Comparison of ENCODE assay signal across 21 cellular contexts in genomic region chr17:40936976-40937375, GRCh38. TPM values are rescaled to one million over a fixed set of nuclear protein-coding genes. Genes with fewer than 3 reads are reported as not detected.
DNase-seq lines count a peak whose midpoint lies in the region; ATAC-seq and TF ChIP-seq lines count a peak whose summit lies in the region.
"Had no signal": no experiment of that assay in that cellular context is flagged by ENCODE, and none has a peak within 500 bp of the region (broad histone marks: within the 10 kb centered on the region; RNA-seq: fewer than 3 reads in every experiment).

No MANE protein-coding gene starts in this region.

- TF ChIP-seq CTCF in IMR-90 (conservative IDR thresholded peaks at IDR 0.05; ENCODE audit: low read depth, low read length) (no peak), endodermal cell (conservative IDR thresholded peaks at IDR 0.05) (no peak), mucosa of descending colon (IDR thresholded peaks at IDR 0.05) (no peak), smooth muscle cell (IDR thresholded peaks at IDR 0.05; ENCODE audit: borderline replicate concordance, insufficient read depth, poor library complexity, severe bottlenecking) (no peak)

- intact Hi-C loops in IMR-90 (cut with micrococcal nuclease) (no loop called here), mucosa of descending colon (cut with DNase I, micrococcal nuclease) (no loop called here)

- H3K4me2 ChIP-seq in IMR-90 (ENCODE audit: low read depth, low read length): no peak overlapping the region
- H3K4me2 ChIP-seq in smooth muscle cell: no peak overlapping the region

- no peaks in the 10 kb centered on the region for H3K36me3 Mint-ChIP-seq in endodermal cell (ENCODE audit: low read depth)
- H3K36me3 Mint-ChIP-seq: CD4-positive, CD25-positive, alpha-beta regulatory T cell; naive B cell; stimulated activated naive B cell treated with anti-CD40 and anti-IgM and Interleukin-4, amounts not matched to agents 10 μg/mL and 1 μg/mL and 100 μg/mL, for 72 hours had no signal

- no peak overlapping the region for H2AK5ac ChIP-seq in IMR-90 (ENCODE audit: low read depth, low read length)

- H3K9me3 ChIP-seq in IMR-90 (ENCODE audit: control insufficient read depth, insufficient read depth, low read length): no peaks in the 10 kb centered on the region
- H3K9me3 ChIP-seq in endodermal cell (ENCODE audit: control insufficient read depth, low read length): no peaks in the 10 kb centered on the region
- H3K9me3 ChIP-seq in mucosa of descending colon: no peaks in the 10 kb centered on the region
- H3K9me3 ChIP-seq in smooth muscle cell (replicated peaks; ENCODE audit: low read depth): no peaks in the 10 kb centered on the region
- H3K9me3 ChIP-seq: gastrocnemius medialis had no signal

- H4K20me1 ChIP-seq in IMR-90 (ENCODE audit: insufficient read depth, low read length): no peaks in the 10 kb centered on the region
- no peaks in the 10 kb centered on the region for H4K20me1 ChIP-seq in smooth muscle cell (ENCODE audit: low read depth)

- no peak overlapping the region for H3K23ac ChIP-seq in IMR-90 (ENCODE audit: low read depth, low read length)

- CTCF ChIA-PET in IMR-90 (lab: Yijun Ruan, JAX): no interaction called here

- no peak overlapping the region for H2BK120ac ChIP-seq in IMR-90 (ENCODE audit: low read depth, low read length)

- no peaks in the 10 kb centered on the region for H3K79me1 ChIP-seq in IMR-90 (ENCODE audit: low read depth in 1 of 2, low read length in 2 of 2)

- peak overlapping the region; percentile 39; the same call in 1 of the 3 replicates for H2BK15ac ChIP-seq in IMR-90 (ENCODE audit: low read depth, low read length)

- H4K91ac ChIP-seq in IMR-90 (ENCODE audit: insufficient read depth, low read depth, low read length): no peak overlapping the region

- peaks cover 49% of the 10 kb centered on the region for H3K27me3 Mint-ChIP-seq in endodermal cell (ENCODE audit: insufficient read depth)

- no peak overlapping the region for H3K9ac ChIP-seq in IMR-90 (ENCODE audit: low read depth, low read length)
- no peak overlapping the region for H3K9ac ChIP-seq in endodermal cell (ENCODE audit: extremely low read depth, low read length, poor library complexity, severe bottlenecking)
- peak overlapping the region; percentile 6 for H3K9ac ChIP-seq in smooth muscle cell (ENCODE audit: low read depth)

- H3K9me3 Mint-ChIP-seq in endodermal cell: no peaks in the 10 kb centered on the region
- H3K9me3 Mint-ChIP-seq: activated naive CD4-positive, alpha-beta T cell treated with anti-CD3 and anti-CD28 coated beads for 36 hours; naive B cell; stimulated activated naive B cell treated with anti-CD40 and anti-IgM and Interleukin-4, amounts not matched to agents 10 μg/mL and 1 μg/mL and 100 μg/mL, for 72 hours had no signal

- H3K36me3 ChIP-seq in IMR-90 (ENCODE audit: control insufficient read depth, insufficient read depth, low read length) (no peaks in the 10 kb centered on the region), endodermal cell (ENCODE audit: control insufficient read depth, insufficient read depth, low read length) (no peaks in the 10 kb centered on the region), mucosa of descending colon (ENCODE audit: low read depth) (no peaks in the 10 kb centered on the region), smooth muscle cell (ENCODE audit: low read depth) (no peaks in the 10 kb centered on the region)
- H3K36me3 ChIP-seq: gastrocnemius medialis had no signal

- H4K8ac ChIP-seq in IMR-90 (ENCODE audit: low read depth in 2 of 2, low read length in 2 of 2): no peak overlapping the region

- H3K4ac ChIP-seq in IMR-90 (ENCODE audit: low read depth, low read length): no peak overlapping the region

- H3K4me3 ChIP-seq in IMR-90 (ENCODE audit: insufficient read depth, low read depth, low read length) (no peak overlapping the region), endodermal cell (ENCODE audit: low read length) (no peak overlapping the region), mucosa of descending colon (no peak overlapping the region), smooth muscle cell (no peak overlapping the region)
- H3K4me3 ChIP-seq: dorsolateral prefrontal cortex had no signal

- H2AK9ac ChIP-seq in IMR-90 (replicated peaks; ENCODE audit: low read depth, low read length, poor library complexity): no peak overlapping the region

- no peak overlapping the region for H3K14ac ChIP-seq in IMR-90 (replicated peaks; ENCODE audit: low read depth, low read length)

- H3K4me1 Mint-ChIP-seq in endodermal cell: peaks cover 13% of the 10 kb centered on the region
- H3K4me1 Mint-ChIP-seq: naive B cell had no signal

- H3K4me1 ChIP-seq in IMR-90 (ENCODE audit: control insufficient read depth, insufficient read depth, low read length) (peaks cover 2% of the 10 kb centered on the region; the same call in 1 of the 2 replicates), endodermal cell (ENCODE audit: control insufficient read depth, insufficient read depth, low read length) (no peaks in the 10 kb centered on the region), mucosa of descending colon (ENCODE audit: low read depth) (no peaks in the 10 kb centered on the region), smooth muscle cell (ENCODE audit: low read depth) (peaks cover 24% of the 10 kb centered on the region)

- no peaks in the 10 kb centered on the region for H3K79me2 ChIP-seq in smooth muscle cell (ENCODE audit: low read depth)

- dilution Hi-C loops in IMR-90 (cut with HindIII; ENCODE audit: low sequenced_read_pairs, unreplicated experiment): no loop called here

- no peak overlapping the region for H3K27ac ChIP-seq in IMR-90 (ENCODE audit: insufficient read depth, low read length)
- no peak overlapping the region for H3K27ac ChIP-seq in endodermal cell (ENCODE audit: low read depth, low read length)
- peak overlapping the region; percentile 41 for H3K27ac ChIP-seq in smooth muscle cell (ENCODE audit: low read depth)
- H3K27ac ChIP-seq: dorsolateral prefrontal cortex, gastrocnemius medialis had no signal

- BruUV-seq in IMR-90 (replicated peaks; lab: Mats Ljungman, UMichigan): no TSS peak

- TF ChIP-seq POLR2A in IMR-90 (IDR thresholded peaks at IDR 0.05; ENCODE audit: low read depth, low read length): no peak

- in situ Hi-C loops in IMR-90 (cut with MboI; ENCODE audit: low sequenced_read_pairs): no loop called here

- peak overlapping the region; percentile 72 for H3K27ac Mint-ChIP-seq in endodermal cell
- H3K27ac Mint-ChIP-seq: activated CD8-positive, alpha-beta T cell treated with anti-CD3 and anti-CD28 coated beads, Interleukin-2, amount 10 ng/mL, durations not matched to agents 7 days and 5 days; activated naive CD4-positive, alpha-beta T cell treated with anti-CD3 and anti-CD28 coated beads for 36 hours; CD4-positive, CD25-positive, alpha-beta regulatory T cell; stimulated activated naive B cell treated with anti-CD40 and anti-IgM and Interleukin-4, amounts not matched to agents 10 μg/mL and 1 μg/mL and 100 μg/mL, for 72 hours had no signal

- no peaks in the 10 kb centered on the region for H3F3A ChIP-seq in smooth muscle cell (ENCODE audit: low read depth)

- H3K9me1 ChIP-seq in IMR-90 (ENCODE audit: insufficient read depth, low read length): no peaks in the 10 kb centered on the region

- no peak overlapping the region for H3K18ac ChIP-seq in IMR-90 (ENCODE audit: low read depth, low read length)

- POLR2A ChIA-PET in IMR-90 (lab: Charles Lee; ENCODE audit: unreplicated experiment): no interaction called here

- no peak overlapping the region for H3K56ac ChIP-seq in IMR-90 (ENCODE audit: extremely low read depth, insufficient read depth, low read length)

- DNase-seq in IMR-90 (no peak), endodermal cell (peak; percentile 67), mucosa of descending colon (no peak), smooth muscle cell (lab: John Stamatoyannopoulos, UW; ENCODE audit: unreplicated experiment) (no peak), superior temporal gyrus (ENCODE audit: extremely low spot score) (no peak), NCI-H510A treated with DMSO at 0.1 percent for 48 hours (lab: John Stamatoyannopoulos, UW) (no peak)
- no peak for DNase-seq in stimulated activated naive CD4-positive, alpha-beta T cell treated with Interleukin-2 at 50 U/mL for 16 hours (lab: John Stamatoyannopoulos, UW)
- DNase-seq: activated CD4-positive, CD25-positive, alpha-beta regulatory T cell treated with anti-CD3 and anti-CD28 coated beads, Interleukin-2, amount 50 U/mL, for 72 hours; activated CD8-positive, alpha-beta T cell treated with anti-CD3 and anti-CD28 coated beads, Interleukin-2, amount 10 ng/mL, durations not matched to agents 7 days and 5 days; activated naive CD4-positive, alpha-beta T cell treated with anti-CD3 and anti-CD28 coated beads for 36 hours; amygdala; CD4-positive, CD25-positive, alpha-beta regulatory T cell; central memory CD4-positive, alpha-beta T cell; dorsolateral prefrontal cortex; erythroblast; gastrocnemius medialis; naive B cell; NCI-H187; posterior cingulate gyrus; stimulated activated CD4-positive, alpha-beta T cell treated with anti-CD3 and anti-CD28 coated beads, Interleukin-2, amount 100 ng/mL, for 24 hours; stimulated activated naive B cell treated with anti-CD40 and anti-IgM and Interleukin-4, amounts not matched to agents 10 μg/mL and 1 μg/mL and 100 μg/mL, for 72 hours had no signal

- no peak overlapping the region for H2BK5ac ChIP-seq in IMR-90 (ENCODE audit: low read depth, low read length, poor library complexity, severe bottlenecking)

- no CpG with 5 or more reads among the region's 5 CpGs for WGBS in IMR-90 (ENCODE audit: extremely low coverage in 2 of 2, insufficient read length in 1 of 2), 2 experiments
- WGBS in endodermal cell (ENCODE audit: insufficient coverage in 1 of 2, insufficient read length in 1 of 2), 2 experiments: 64% methylated on average over 3 of the region's 5 CpGs; no CpG with 5 or more reads in 1 of the 2 experiments
- WGBS in smooth muscle cell (ENCODE audit: low lambda C conversion rate): 80% methylated on average over 5 of the region's 5 CpGs

- H4K5ac ChIP-seq in IMR-90 (ENCODE audit: low read depth, low read length): no peak overlapping the region

- H2AFZ ChIP-seq in IMR-90 (replicated peaks; ENCODE audit: low read length, poor library complexity) (peak overlapping the region; percentile 44), smooth muscle cell (ENCODE audit: low read depth) (no peak overlapping the region)

- H3K4me3 Mint-ChIP-seq in endodermal cell: no peak overlapping the region
- H3K4me3 Mint-ChIP-seq: activated CD8-positive, alpha-beta T cell treated with anti-CD3 and anti-CD28 coated beads, Interleukin-2, amount 10 ng/mL, durations not matched to agents 7 days and 5 days; activated naive CD4-positive, alpha-beta T cell treated with anti-CD3 and anti-CD28 coated beads for 36 hours; naive B cell; stimulated activated naive B cell treated with anti-CD40 and anti-IgM and Interleukin-4, amounts not matched to agents 10 μg/mL and 1 μg/mL and 100 μg/mL, for 72 hours had no signal

- no peaks in the 10 kb centered on the region for H3K27me3 ChIP-seq in IMR-90 (ENCODE audit: control insufficient read depth, insufficient read depth, low read length)
- peaks cover 65% of the 10 kb centered on the region for H3K27me3 ChIP-seq in endodermal cell (ENCODE audit: control insufficient read depth, insufficient read depth, low read length, poor library complexity, severe bottlenecking)
- H3K27me3 ChIP-seq in smooth muscle cell (ENCODE audit: low read depth): no peaks in the 10 kb centered on the region
- H3K27me3 ChIP-seq: gastrocnemius medialis had no signal

- TF ChIP-seq RAD21 in IMR-90 (IDR thresholded peaks at IDR 0.05; ENCODE audit: low read length): no peak

- ATAC-seq in IMR-90 (ENCODE audit: low read depth): no peak
- peak; percentile 21 for ATAC-seq in mucosa of descending colon
- ATAC-seq: activated CD8-positive, alpha-beta T cell treated with anti-CD3 and anti-CD28 coated beads, Interleukin-2, amount 10 ng/mL, durations not matched to agents 7 days and 5 days; gastrocnemius medialis; stimulated activated naive B cell treated with anti-CD40 and anti-IgM and Interleukin-4, amounts not matched to agents 10 μg/mL and 1 μg/mL and 100 μg/mL, for 72 hours had no signal

- no peak overlapping the region for H2BK20ac ChIP-seq in IMR-90 (ENCODE audit: low read depth, low read length)

RNA-seq across cellular contexts. Expression of gene KRT23, which starts 0.5 kb away (rescaled TPM):
- 0.28 and 0.36 TPM in 2 replicates for total RNA-seq in IMR-90 (2012; rRNA removed)
- 0.32 and 0.39 TPM in 2 replicates for polyA plus RNA-seq in IMR-90 (2012; rRNA removed)
- polyA plus RNA-seq in IMR-90 (2012; cell fraction: cytosol; rRNA removed): 0.11 and 0.41 TPM in 2 replicates
- 0.09 and 0.17 TPM in 2 replicates for polyA plus RNA-seq in IMR-90 (2012; cell fraction: nucleus; rRNA removed; ENCODE audit: low replicate concordance)
- total RNA-seq in endodermal cell: not detected
- not detected for polyA plus RNA-seq in endodermal cell (2013, experiment 1 of 2)
- not detected for polyA plus RNA-seq in endodermal cell (2013, experiment 2 of 2)
- total RNA-seq in mucosa of descending colon: under 1 TPM in 1 of 3 donors, not detected in 2; 0.53 TPM
- 39.7 and 46.3 TPM in 2 replicates for total RNA-seq in smooth muscle cell
- polyA plus RNA-seq in smooth muscle cell: 4.5 and 14.4 TPM in 2 replicates
- total RNA-seq: activated CD8-positive, alpha-beta T cell treated with anti-CD3 and anti-CD28 coated beads, Interleukin-2, amount 10 ng/mL, durations not matched to agents 7 days and 5 days; activated naive CD4-positive, alpha-beta T cell treated with anti-CD3 and anti-CD28 coated beads for 36 hours; CD4-positive, CD25-positive, alpha-beta regulatory T cell had no signal
- polyA plus RNA-seq: CD4-positive, CD25-positive, alpha-beta regulatory T cell had no signal

RNA-seq across cellular contexts. Expression of gene KRT39, which starts 29.8 kb away (rescaled TPM):
- total RNA-seq in IMR-90 (2012; rRNA removed) (not detected in 2 replicates), endodermal cell (not detected), mucosa of descending colon (under 1 TPM in 1 of 3 donors, not detected in 2; 0.52 TPM), smooth muscle cell (not detected in 2 replicates)
- polyA plus RNA-seq in IMR-90 (2012; rRNA removed) (0.15 TPM in 1 of 2 replicates, not detected in the other), smooth muscle cell (not detected in 2 replicates)
- polyA plus RNA-seq in IMR-90 (2012; cell fraction: cytosol; rRNA removed): 0.08 and 0.16 TPM in 2 replicates
- polyA plus RNA-seq in IMR-90 (2012; cell fraction: nucleus; rRNA removed; ENCODE audit: low replicate concordance): 0.09 TPM in 1 of 2 replicates, not detected in the other
- not detected for polyA plus RNA-seq in endodermal cell (2013, experiment 1 of 2)
- not detected for polyA plus RNA-seq in endodermal cell (2013, experiment 2 of 2)
- total RNA-seq: activated CD8-positive, alpha-beta T cell treated with anti-CD3 and anti-CD28 coated beads, Interleukin-2, amount 10 ng/mL, durations not matched to agents 7 days and 5 days; activated naive CD4-positive, alpha-beta T cell treated with anti-CD3 and anti-CD28 coated beads for 36 hours; CD4-positive, CD25-positive, alpha-beta regulatory T cell; gastrocnemius medialis had no signal
- polyA plus RNA-seq: CD4-positive, CD25-positive, alpha-beta regulatory T cell had no signal

RNA-seq across cellular contexts. Expression of gene KRT40, which starts 47.1 kb away (rescaled TPM):
- total RNA-seq in IMR-90 (2012; rRNA removed): not detected in 2 replicates
- not detected in 2 replicates for polyA plus RNA-seq in IMR-90 (2012; rRNA removed)
- polyA plus RNA-seq in IMR-90 (2012; cell fraction: cytosol; rRNA removed): not detected in 2 replicates
- polyA plus RNA-seq in IMR-90 (2012; cell fraction: nucleus; rRNA removed; ENCODE audit: low replicate concordance): not detected in 2 replicates
- not detected for total RNA-seq in endodermal cell
- polyA plus RNA-seq in endodermal cell (2013, experiment 1 of 2): not detected
- not detected for polyA plus RNA-seq in endodermal cell (2013, experiment 2 of 2)
- total RNA-seq in mucosa of descending colon: under 1 TPM in 1 of 3 donors, not detected in 2; 0.22 TPM
- not detected in 2 replicates for total RNA-seq in smooth muscle cell
- polyA plus RNA-seq in smooth muscle cell: not detected in 2 replicates
- total RNA-seq: activated CD8-positive, alpha-beta T cell treated with anti-CD3 and anti-CD28 coated beads, Interleukin-2, amount 10 ng/mL, durations not matched to agents 7 days and 5 days; activated naive CD4-positive, alpha-beta T cell treated with anti-CD3 and anti-CD28 coated beads for 36 hours; CD4-positive, CD25-positive, alpha-beta regulatory T cell; gastrocnemius medialis had no signal
- polyA plus RNA-seq: CD4-positive, CD25-positive, alpha-beta regulatory T cell had no signal

RNA-seq across cellular contexts. Expression of gene KRT20, which starts 51.9 kb away (rescaled TPM):
- not detected in 2 replicates for total RNA-seq in IMR-90 (2012; rRNA removed)
- not detected in 2 replicates for polyA plus RNA-seq in IMR-90 (2012; rRNA removed)
- polyA plus RNA-seq in IMR-90 (2012; cell fraction: cytosol; rRNA removed): not detected in 2 replicates
- polyA plus RNA-seq in IMR-90 (2012; cell fraction: nucleus; rRNA removed; ENCODE audit: low replicate concordance): not detected in 2 replicates
- total RNA-seq in endodermal cell: not detected
- polyA plus RNA-seq in endodermal cell (2013, experiment 1 of 2): not detected
- polyA plus RNA-seq in endodermal cell (2013, experiment 2 of 2): not detected
- 1,000 to 10,000 TPM in 2 of 3 donors, 100 to 1,000 TPM in 1; 553 to 1,810 (median 1,312) TPM for total RNA-seq in mucosa of descending colon
- total RNA-seq in smooth muscle cell: not detected in 2 replicates
- not detected in 2 replicates for polyA plus RNA-seq in smooth muscle cell
- total RNA-seq: activated CD8-positive, alpha-beta T cell treated with anti-CD3 and anti-CD28 coated beads, Interleukin-2, amount 10 ng/mL, durations not matched to agents 7 days and 5 days; activated naive CD4-positive, alpha-beta T cell treated with anti-CD3 and anti-CD28 coated beads for 36 hours; CD4-positive, CD25-positive, alpha-beta regulatory T cell; dorsolateral prefrontal cortex had no signal
- polyA plus RNA-seq: CD4-positive, CD25-positive, alpha-beta regulatory T cell had no signal

RNA-seq across cellular contexts. Expression of gene KRTAP3-3, which starts 57.0 kb away (rescaled TPM):
- not detected in 2 replicates for total RNA-seq in IMR-90 (2012; rRNA removed)
- not detected in 2 replicates for polyA plus RNA-seq in IMR-90 (2012; rRNA removed)
- polyA plus RNA-seq in IMR-90 (2012; cell fraction: cytosol; rRNA removed): not detected in 2 replicates
- not detected in 2 replicates for polyA plus RNA-seq in IMR-90 (2012; cell fraction: nucleus; rRNA removed; ENCODE audit: low replicate concordance)
- not detected for total RNA-seq in endodermal cell
- not detected for polyA plus RNA-seq in endodermal cell (2013, experiment 1 of 2)
- polyA plus RNA-seq in endodermal cell (2013, experiment 2 of 2): not detected
- not detected for total RNA-seq in mucosa of descending colon
- not detected in 2 replicates for total RNA-seq in smooth muscle cell
- not detected in 2 replicates for polyA plus RNA-seq in smooth muscle cell
- total RNA-seq: activated CD8-positive, alpha-beta T cell treated with anti-CD3 and anti-CD28 coated beads, Interleukin-2, amount 10 ng/mL, durations not matched to agents 7 days and 5 days; activated naive CD4-positive, alpha-beta T cell treated with anti-CD3 and anti-CD28 coated beads for 36 hours; CD4-positive, CD25-positive, alpha-beta regulatory T cell; dorsolateral prefrontal cortex; gastrocnemius medialis had no signal
- polyA plus RNA-seq: CD4-positive, CD25-positive, alpha-beta regulatory T cell had no signal

Comparison
In these comparisons a context has a peak if more than half of its experiments do, and no peak if none do; other contexts are left out.
1. RNA of gene KRT23, which starts 0.5 kb away (total RNA-seq): 39.7 to 46.3 TPM in smooth muscle cell; 0.28 to 0.36 TPM in IMR-90, 0.53 TPM in mucosa of descending colon and not detected in endodermal cell; every median in the first group is over 10 times any median in the second.